ENCODE assay signal across 8 cellular contexts in the genomic region with DNA sequence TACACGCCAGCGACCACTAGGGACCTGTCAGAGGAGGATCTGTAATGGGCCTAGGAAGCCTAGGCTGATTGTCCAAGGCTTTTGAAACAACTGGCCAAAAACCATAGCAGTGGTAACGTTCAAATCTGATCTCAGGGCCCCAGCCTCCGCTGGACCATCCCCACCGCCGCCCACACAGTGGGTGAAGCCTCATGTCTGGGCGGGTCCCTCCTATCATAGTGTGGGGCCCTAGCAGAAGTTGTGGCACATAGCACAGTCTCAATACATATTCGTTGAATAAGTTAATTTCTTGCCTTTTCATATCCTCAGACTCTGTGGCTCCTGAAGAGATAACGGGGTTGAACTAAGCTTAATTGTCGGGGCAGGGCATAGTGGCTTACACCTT.
DNase-seq lines count a peak whose midpoint lies in the region; ATAC-seq lines count a peak whose summit lies in the region.

No MANE protein-coding gene starts in this region.

- H3K27me3 ChIP-seq in endocrine pancreas (ENCODE audit: control insufficient read depth, insufficient read depth, low read length) (no peaks in the 10 kb centered on the region), neuron (ENCODE audit: insufficient read depth, low read length) (peaks cover 18% of the 10 kb centered on the region)

- H3K4me1 ChIP-seq in endocrine pancreas (ENCODE audit: control insufficient read depth, insufficient read depth, low read length) (no peaks in the 10 kb centered on the region), neuron (ENCODE audit: insufficient read depth, low read length) (peaks cover 11% of the 10 kb centered on the region)

- no peak overlapping the region for H2AFZ ChIP-seq in neuron (ENCODE audit: low read depth, low read length)

- peak; percentile 14 for DNase-seq in NK-92 treated with Interleukin-12 subunit alpha and Interleukin-12 subunit beta, amount 100 ng/mL, for 24 hours (lab: John Stamatoyannopoulos, UW)
- no peak for DNase-seq in NK-92 (lab: John Stamatoyannopoulos, UW; ENCODE audit: unreplicated experiment)
- peak; percentile 46 for DNase-seq in OCI-M2 (lab: John Stamatoyannopoulos, UW; ENCODE audit: unreplicated experiment)
- no peak for DNase-seq in medulla oblongata (ENCODE audit: extremely low spot score)
- DNase-seq in NCI-H1436 (lab: John Stamatoyannopoulos, UW) = no peak

- H3K36me3 ChIP-seq in endocrine pancreas (ENCODE audit: control insufficient read depth, insufficient read depth, low read length) (no peaks in the 10 kb centered on the region), neuron (ENCODE audit: insufficient read depth, low read length) (no peaks in the 10 kb centered on the region)

- H3K4me3 ChIP-seq in endocrine pancreas (ENCODE audit: control insufficient read depth, insufficient read depth, low read length) (peak overlapping the region; percentile 68), neuron (ENCODE audit: low read length) (peak overlapping the region; percentile 92)

- H3K9me3 ChIP-seq in endocrine pancreas (ENCODE audit: control insufficient read depth, low read length) = no peaks in the 10 kb centered on the region
- no peaks in the 10 kb centered on the region for H3K9me3 ChIP-seq in neuron (ENCODE audit: low read length)

- peak overlapping the region; percentile 55 for H3K9ac ChIP-seq in endocrine pancreas (ENCODE audit: control insufficient read depth, insufficient read depth, low read length)

- ATAC-seq in HG02610 (IDR thresholded peaks at IDR 0.05; ENCODE audit: unreplicated experiment) = no peak

Comparison
In these comparisons a context has a peak if more than half of its experiments do, and no peak if none do; other contexts are left out.
1. DNase-seq: peak in NK-92 treated with Interleukin-12 subunit alpha and Interleukin-12 subunit beta, amount 100 ng/mL, for 24 hours (single experiment) and OCI-M2 (single experiment); none in NK-92 (single experiment), medulla oblongata (single experiment) and NCI-H1436 (single experiment).